8 cellular contexts compared by ENCODE assay signal in the genomic region with DNA sequence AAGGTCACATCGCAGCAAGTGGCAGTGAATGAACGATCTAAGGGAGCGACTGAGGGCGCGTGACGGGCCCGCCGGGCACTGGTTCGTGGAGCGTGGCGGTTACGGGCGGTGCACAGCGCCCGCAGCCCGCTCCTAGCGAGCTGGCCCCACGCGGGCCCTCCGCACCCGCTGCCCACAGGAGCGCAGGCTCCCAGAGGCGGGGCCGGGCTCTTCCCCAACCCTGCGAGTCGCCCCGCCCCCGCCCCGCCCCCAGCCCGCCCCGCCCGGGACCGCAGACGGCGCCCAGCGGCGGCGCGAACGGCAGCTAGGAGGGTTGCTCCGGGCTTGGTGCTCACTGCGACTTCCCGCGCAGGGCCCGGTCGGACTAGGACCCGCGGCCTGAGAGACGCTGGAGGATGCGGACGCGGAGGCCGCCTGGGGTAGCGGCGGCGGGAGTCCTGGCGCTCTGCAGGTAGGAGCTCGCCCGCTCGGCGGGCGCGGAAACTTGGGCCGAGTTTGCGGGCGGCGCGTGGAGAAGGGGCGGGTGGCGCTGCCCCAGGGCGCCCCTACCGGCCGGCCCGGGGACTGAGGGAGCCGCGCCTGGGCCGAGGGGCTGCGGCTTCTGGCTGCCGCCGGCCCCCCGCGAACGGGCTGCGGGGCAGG. TPM values are rescaled to one million over a fixed set of nuclear protein-coding genes. Genes with fewer than 3 reads are reported as not detected.
DNase-seq lines count a peak whose midpoint lies in the region; ATAC-seq and TF ChIP-seq lines count a peak whose summit lies in the region.

TSS of gene C15orf39 (plus strand) at position 274 of the 642 bp plus-strand sequence. CDS start 4,167 bp downstream, outside the sequence.

- 0% methylated on average over 59 to 84 of the region's 84 CpGs for WGBS in adipose tissue, 3 donors
- WGBS in heart left ventricle, 4 donors, result 0 to 1% (median 0%) methylated on average over 24 to 84 of the region's 84 CpGs
- WGBS in urinary bladder, result under 1% methylated on average over 84 of the region's 84 CpGs

- H3K36me3 Mint-ChIP-seq in progenitor cell of endocrine pancreas (ENCODE audit: insufficient read depth), result peaks cover 1% of the 10 kb centered on the region

- peak within 1 kb of the TSS; percentile 99 for H3K27ac Mint-ChIP-seq in progenitor cell of endocrine pancreas

- H3K4me1 ChIP-seq in heart left ventricle (peaks cover 0 to 78% (median 55%) of the 10 kb centered on the region in 12 donors), urinary bladder (ENCODE audit: insufficient read depth) (no peaks in the 10 kb centered on the region)

- H3K4me3 Mint-ChIP-seq in progenitor cell of endocrine pancreas (ENCODE audit: low read depth), result peak within 1 kb of the TSS; percentile 92

- in situ Hi-C loops in G401 (cut with HindIII; ENCODE audit: low sequenced_read_pairs), result no loop called here

- peak within 1 kb of the TSS; percentile 89 for H3K27ac ChIP-seq in KOPT-K1 (ENCODE audit: low read depth, low read length, poor library complexity, severe bottlenecking)
- H3K27ac ChIP-seq in adipose tissue (ENCODE audit: low read depth, low read length), result peak within 1 kb of the TSS; percentile 82
- H3K27ac ChIP-seq in heart left ventricle, result peak within 1 kb of the TSS; percentile 92 to 99 (median 97)
- peak within 1 kb of the TSS; percentile 84 for H3K27ac ChIP-seq in urinary bladder (ENCODE audit: low read depth)

- H3K27me3 ChIP-seq in heart left ventricle, result no peaks in the 10 kb centered on the region

- no peaks in the 10 kb centered on the region for H3K9me3 ChIP-seq in KOPT-K1 (ENCODE audit: insufficient read depth, low read length, poor library complexity, severe bottlenecking)
- no peaks in the 10 kb centered on the region for H3K9me3 ChIP-seq in heart left ventricle

- peak; percentile 71 to 97 (median 94) for TF ChIP-seq CTCF in heart left ventricle (IDR thresholded peaks at IDR 0.05)
- TF ChIP-seq CTCF in progenitor cell of endocrine pancreas (IDR thresholded peaks at IDR 0.05; ENCODE audit: unreplicated experiment), result peak; percentile 94

- H3K36me3 ChIP-seq in KOPT-K1 (ENCODE audit: insufficient read depth, low read length) (peaks cover 18% of the 10 kb centered on the region), heart left ventricle (peaks cover 0 to 12% (median 9%) of the 10 kb centered on the region in 9 donors), urinary bladder (ENCODE audit: insufficient read depth) (no peaks in the 10 kb centered on the region)

- TF ChIP-seq POLR2A in heart left ventricle (IDR thresholded peaks at IDR 0.05), result peak; percentile 84 to 96

- no peaks in the 10 kb centered on the region for H3K9me3 Mint-ChIP-seq in progenitor cell of endocrine pancreas (ENCODE audit: low read depth)

- intact Hi-C loops in heart left ventricle (cut with DNase I), result loop anchor here in 9 of 10 donors (1.0 to 10.0 kb wide), 8 partner anchors 74 to 264 kb away; partner anchors contain the start of genes RPP25 (in 3 of the 9), COMMD4 (in 1 of the 9) and COX5A (in 1 of the 9)

- no peaks in the 10 kb centered on the region for H3K27me3 Mint-ChIP-seq in progenitor cell of endocrine pancreas

- DNase-seq in G401 (ENCODE audit: low spot score), result peak; percentile 41
- peak; percentile 57 to 77 (median 67) for DNase-seq in T-helper 1 cell
- peak; percentile 76 to 91 (median 81) for DNase-seq in heart left ventricle
- peak; percentile 73 for DNase-seq in progenitor cell of endocrine pancreas (ENCODE audit: low spot score, unreplicated experiment)

- peak; percentile 37 for ATAC-seq in GM21717 (IDR thresholded peaks at IDR 0.05; ENCODE audit: unreplicated experiment)
- ATAC-seq in heart left ventricle, result peak; percentile 32 to 83 (median 66)

- H3K4me3 ChIP-seq in heart left ventricle (peak within 1 kb of the TSS; percentile 61 to 100 (median 89)), urinary bladder (ENCODE audit: low read depth, low read length) (peak within 1 kb of the TSS; percentile 78)

- H3K4me1 Mint-ChIP-seq in progenitor cell of endocrine pancreas (ENCODE audit: low read depth), result peaks cover 51% of the 10 kb centered on the region

RNA-seq across cellular contexts. Expression of gene C15orf39, which starts in this region (rescaled TPM):
- total RNA-seq in G401 (2014; rRNA removed; shearing (Covaris generic)), result 4.0 and 11.3 TPM in 2 replicates
- polyA plus RNA-seq in adipose tissue, result 10 to 100 TPM in 2 of 3 donors, 1 to 10 TPM in 1; 9.2 to 18.9 (median 11.1) TPM
- total RNA-seq in heart left ventricle, result 10 to 100 TPM in 8 of 9 donors, 1 to 10 TPM in 1; 10.0 to 26.1 (median 13.9) TPM
- 10 to 100 TPM in 1 of 2 donors, 1 to 10 TPM in 1; 6.5 to 11.9 TPM for polyA plus RNA-seq in heart left ventricle
- total RNA-seq in progenitor cell of endocrine pancreas, result 80.0 and 83.4 TPM in 2 replicates
- 4.3 TPM for total RNA-seq in urinary bladder
- polyA plus RNA-seq in urinary bladder, result 26.4 TPM

Comparison
In these comparisons a context has a peak if more than half of its experiments do, and no peak if none do; other contexts are left out.
1. Peak in every context shown above with its lines: DNase-seq, ATAC-seq, H3K4me3 ChIP-seq and H3K27ac ChIP-seq.